In the genomic region with DNA sequence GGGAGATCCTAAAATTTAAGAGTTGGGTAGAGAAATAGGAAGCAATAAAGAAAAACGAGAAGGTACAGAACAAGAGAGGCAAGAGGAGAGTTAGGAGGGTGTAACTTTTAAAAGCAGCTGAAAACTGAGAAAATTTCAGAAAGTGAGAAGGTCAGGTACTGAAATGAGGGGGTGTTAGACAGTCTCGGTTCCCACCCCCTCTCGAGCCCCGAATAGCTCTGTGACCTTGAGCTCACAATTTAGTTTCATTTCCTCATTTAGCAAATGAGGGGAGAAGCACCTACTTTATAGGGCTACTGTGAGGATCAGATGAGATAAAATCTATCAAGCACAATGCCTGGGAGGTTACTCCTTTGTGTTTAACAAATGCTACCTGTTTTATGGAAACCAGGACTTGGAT, we compare ENCODE assay signal across 10 cellular contexts. TPM values are rescaled to one million over a fixed set of nuclear protein-coding genes. Genes with fewer than 3 reads are reported as not detected.
DNase-seq lines count a peak whose midpoint lies in the region; ATAC-seq and TF ChIP-seq lines count a peak whose summit lies in the region.
"Had no signal": no experiment of that assay in that cellular context is flagged by ENCODE, and none has a peak within 500 bp of the region (broad histone marks: within the 10 kb centered on the region; RNA-seq: fewer than 3 reads in every experiment).

No MANE protein-coding gene starts in this region.

- H3K4me3 Mint-ChIP-seq in nephron progenitor cell: no peak overlapping the region

- H3K27ac ChIP-seq in ACC112 (ENCODE audit: low read depth, low read length): no peak overlapping the region
- H3K27ac ChIP-seq: C4-2B, skin epidermis had no signal

- no peak overlapping the region for H3K27ac Mint-ChIP-seq in nephron progenitor cell

- H3K27me3 Mint-ChIP-seq in nephron progenitor cell (ENCODE audit: low read depth, poor library complexity): peaks cover 19% of the 10 kb centered on the region

- H3K9me3 Mint-ChIP-seq in nephron progenitor cell: no peaks in the 10 kb centered on the region

- H3K4me3 ChIP-seq in ACC112 (ENCODE audit: low read depth, low read length): peak overlapping the region; percentile 54
- H3K4me3 ChIP-seq: skin epidermis had no signal

- H3K4me1 ChIP-seq in ACC112 (ENCODE audit: control insufficient read depth, insufficient read depth, low read length, unreplicated experiment): no peaks in the 10 kb centered on the region

- TF ChIP-seq CTCF in nephron progenitor cell (IDR thresholded peaks at IDR 0.05): no peak

- no peaks in the 10 kb centered on the region for H3K36me3 ChIP-seq in ACC112 (ENCODE audit: insufficient read depth, low read length)

- H3K4me1 Mint-ChIP-seq in nephron progenitor cell: peaks cover 8% of the 10 kb centered on the region

- peaks cover 59% of the 10 kb centered on the region for H3K27me3 ChIP-seq in ACC112 (ENCODE audit: insufficient read depth, low read length)

- no peaks in the 10 kb centered on the region for H3K79me2 ChIP-seq in ACC112 (ENCODE audit: control insufficient read depth, insufficient read depth, low read length, unreplicated experiment)

- peak overlapping the region; percentile 60 for H2AFZ ChIP-seq in ACC112 (ENCODE audit: low read length, unreplicated experiment)

- no peaks in the 10 kb centered on the region for H3K36me3 Mint-ChIP-seq in nephron progenitor cell (ENCODE audit: low read depth)

- ATAC-seq in HG02943 (IDR thresholded peaks at IDR 0.05; ENCODE audit: low read depth, unreplicated experiment): peak; percentile 94

- DNase-seq in GM19238 (ENCODE audit: insufficient read length, low spot score) (peak; percentile 29), NOMO-1 (lab: John Stamatoyannopoulos, UW; ENCODE audit: unreplicated experiment in 2 of 2) (peak; percentile 48 to 55), ureter (ENCODE audit: low spot score) (no peak), nephron progenitor cell (no peak), D341Med (ENCODE audit: low spot score) (no peak), NCI-H1930 (lab: John Stamatoyannopoulos, UW) (no peak)

RNA-seq across cellular contexts. Expression of a gene that starts 4.8 kb away (rescaled TPM):
- 2.2 TPM for total RNA-seq in ureter

Comparison
In these comparisons a context has a peak if more than half of its experiments do, and no peak if none do; other contexts are left out.
1. DNase-seq: peak in GM19238 (single experiment) and NOMO-1 (2 of 2); none in ureter (single experiment), nephron progenitor cell (single experiment), D341Med (single experiment) and NCI-H1930 (0 of 2).